In genomic region chr19:41398042-41398403, GRCh38 we compare ENCODE assay signal across 9 cellular contexts. TPM values are rescaled to one million over a fixed set of nuclear protein-coding genes. Genes with fewer than 3 reads are reported as not detected.
A peak's percentile ranks its signal among the peaks of the same experiment; 100 is the strongest.
DNase-seq lines count a peak whose midpoint lies in the region; ATAC-seq, FAIRE-seq and TF ChIP-seq lines count a peak whose summit lies in the region.
"Had no signal": no experiment of that assay in that cellular context is flagged by ENCODE, and none has a peak within 500 bp of the region (broad histone marks: within the 10 kb centered on the region; RNA-seq: fewer than 3 reads in every experiment).

No MANE protein-coding gene starts in this region.

- H3K4me3 ChIP-seq in keratinocyte (ENCODE audit: control insufficient read depth in 2 of 3, extremely low read depth in 1 of 3, insufficient read depth in 2 of 3, low read depth in 1 of 3, low read length in 3 of 3) = peak overlapping the region; percentile 82 to 100 (median 99)

- no peaks in the 10 kb centered on the region for H3K9me1 ChIP-seq in keratinocyte (ENCODE audit: control insufficient read depth, extremely low read depth, insufficient read depth, low read length)

- H3K4me1 ChIP-seq in keratinocyte (ENCODE audit: control insufficient read depth, extremely low read depth, insufficient read depth, low read length) = peaks cover 13% of the 10 kb centered on the region

- no peak for ATAC-seq in activated naive CD4-positive, alpha-beta T cell treated with anti-CD3 and anti-CD28 coated beads, Interleukin-2, amount 50 U/mL, for 72 hours

- DNase-seq in SIG-M5 treated with dmso at 0.1 percent for 504 hours (lab: John Stamatoyannopoulos, UW; ENCODE audit: unreplicated experiment) (peak; percentile 8), SIG-M5 (lab: John Stamatoyannopoulos, UW) (no peak), keratinocyte (ENCODE audit: low read depth, low spot score) (no peak), urothelium cell line (ENCODE audit: low spot score) (no peak), G401 (ENCODE audit: low spot score) (no peak), NCI-H69 (lab: John Stamatoyannopoulos, UW) (no peak)
- no peak for DNase-seq in activated naive CD4-positive, alpha-beta T cell treated with anti-CD3 and anti-CD28 coated beads, Interleukin-2, amount 50 U/mL, for 72 hours (ENCODE audit: low spot score in 2 of 2)

- in situ Hi-C loops in G401 (cut with HindIII; ENCODE audit: low sequenced_read_pairs) = no loop called here

- peak overlapping the region; percentile 100 for H3K27ac ChIP-seq in keratinocyte (ENCODE audit: control insufficient read depth, insufficient read depth, low read length)
- peak overlapping the region; percentile 90 for H3K27ac ChIP-seq in temporal lobe (ENCODE audit: low read depth, low read length)

- FAIRE-seq in keratinocyte (lab: Jason Lieb, UNC) (no peak), urothelium cell line (lab: Jason Lieb, UNC) (no peak)

- peak overlapping the region; percentile 100 for H3K27ac Mint-ChIP-seq in activated naive CD4-positive, alpha-beta T cell treated with anti-CD3 and anti-CD28 coated beads, Interleukin-2, amount 50 U/mL, for 72 hours

- H3K36me3 Mint-ChIP-seq in activated naive CD4-positive, alpha-beta T cell treated with anti-CD3 and anti-CD28 coated beads, Interleukin-2, amount 50 U/mL, for 72 hours = peaks cover 9 to 20% of the 10 kb centered on the region in 2 donors

- no peaks in the 10 kb centered on the region for H3K36me3 ChIP-seq in keratinocyte (ENCODE audit: control insufficient read depth in 2 of 2, extremely low read depth in 1 of 2, insufficient read depth in 2 of 2, low read length in 2 of 2)

- peak overlapping the region; percentile 98 for H3K4me2 ChIP-seq in keratinocyte (ENCODE audit: control insufficient read depth, extremely low read depth, insufficient read depth, low read depth, low read length)

- no peak for TF ChIP-seq CTCF in keratinocyte (optimal IDR thresholded peaks at IDR 0.05 in 1 of 3, IDR thresholded peaks at IDR 0.05 in 1 of 3, conservative IDR thresholded peaks at IDR 0.05 in 1 of 3; ENCODE audit: extremely low read depth in 1 of 3, insufficient read depth in 2 of 3, low read length in 3 of 3)

- H2AFZ ChIP-seq in keratinocyte (ENCODE audit: control insufficient read depth, low read length) = peak overlapping the region; percentile 97

- dilution Hi-C loops in keratinocyte (cut with MboI; ENCODE audit: extremely low pct_ligation_motif_present, low sequenced_read_pairs) = no loop called here

- peak overlapping the region; percentile 99 for H3K9ac ChIP-seq in keratinocyte (ENCODE audit: control insufficient read depth, extremely low read depth, insufficient read depth, low read length)

- no peaks in the 10 kb centered on the region for H3K9me3 ChIP-seq in keratinocyte (ENCODE audit: control insufficient read depth, low read depth, low read length)

- H3K27me3 ChIP-seq in keratinocyte (ENCODE audit: control insufficient read depth, extremely low read depth, insufficient read depth, low read length) = no peaks in the 10 kb centered on the region

- H4K20me1 ChIP-seq in keratinocyte (ENCODE audit: control insufficient read depth, extremely low read depth, insufficient read depth, low read length) = no peaks in the 10 kb centered on the region

- H3K79me2 ChIP-seq in keratinocyte (ENCODE audit: control insufficient read depth, insufficient read depth, low read length) = peaks cover 27% of the 10 kb centered on the region

- no peaks in the 10 kb centered on the region for H3K9me3 Mint-ChIP-seq in activated naive CD4-positive, alpha-beta T cell treated with anti-CD3 and anti-CD28 coated beads, Interleukin-2, amount 50 U/mL, for 72 hours

RNA-seq across cellular contexts. Expression of gene BCKDHA, which starts 0.4 kb away (rescaled TPM):
- total RNA-seq in activated naive CD4-positive, alpha-beta T cell treated with anti-CD3 and anti-CD28 coated beads, Interleukin-2, amount 50 U/mL, for 72 hours = 10 to 100 TPM; 19.8 to 27.2 TPM
- 7.5 to 13.3 TPM (median 8.3 TPM) in 3 replicates for polyA plus RNA-seq in keratinocyte
- 17.2 TPM for polyA plus RNA-seq in keratinocyte (2011; ENCODE audit: low read depth)
- polyA plus RNA-seq in keratinocyte (2011; cell fraction: cytosol; rRNA removed) = 4.0 and 10.9 TPM in 2 replicates
- 8.5 and 12.7 TPM in 2 replicates for polyA plus RNA-seq in keratinocyte (2011; cell fraction: nucleus; rRNA removed)
- 10.0 and 11.7 TPM in 2 replicates for polyA plus RNA-seq in keratinocyte (2012; ENCODE audit: low replicate concordance)
- 5.5 to 10.0 TPM (median 7.3 TPM) in 3 replicates for polyA minus RNA-seq in keratinocyte
- polyA minus RNA-seq in keratinocyte (2011; cell fraction: cytosol; rRNA and poly(A)+ RNA removed) = 24.0 TPM
- 6.4 and 8.4 TPM in 2 replicates for polyA minus RNA-seq in keratinocyte (2011; cell fraction: nucleus; rRNA and poly(A)+ RNA removed)
- 27.5 TPM for total RNA-seq in temporal lobe
- total RNA-seq in G401 (2014; rRNA removed; shearing (Covaris generic)) = 90.1 and 111 TPM in 2 replicates

RNA-seq across cellular contexts. Expression of gene EXOSC5, which starts 0.9 kb away (rescaled TPM):
- total RNA-seq in activated naive CD4-positive, alpha-beta T cell treated with anti-CD3 and anti-CD28 coated beads, Interleukin-2, amount 50 U/mL, for 72 hours = 10 to 100 TPM; 44.7 to 61.1 TPM
- 12.5 to 18.2 TPM (median 14.7 TPM) in 3 replicates for polyA plus RNA-seq in keratinocyte
- 5.2 TPM for polyA plus RNA-seq in keratinocyte (2011; ENCODE audit: low read depth)
- 9.8 and 17.2 TPM in 2 replicates for polyA plus RNA-seq in keratinocyte (2011; cell fraction: cytosol; rRNA removed)
- polyA plus RNA-seq in keratinocyte (2011; cell fraction: nucleus; rRNA removed) = 8.0 and 9.1 TPM in 2 replicates
- polyA plus RNA-seq in keratinocyte (2012; ENCODE audit: low replicate concordance) = 17.8 and 27.7 TPM in 2 replicates
- polyA minus RNA-seq in keratinocyte = 3.7 to 11.7 TPM (median 4.7 TPM) in 3 replicates
- 15.2 TPM for polyA minus RNA-seq in keratinocyte (2011; cell fraction: cytosol; rRNA and poly(A)+ RNA removed)
- 4.9 and 7.4 TPM in 2 replicates for polyA minus RNA-seq in keratinocyte (2011; cell fraction: nucleus; rRNA and poly(A)+ RNA removed)
- total RNA-seq in temporal lobe = 10.8 TPM
- 57.0 and 71.8 TPM in 2 replicates for total RNA-seq in G401 (2014; rRNA removed; shearing (Covaris generic))

RNA-seq across cellular contexts. Expression of gene TMEM91, which starts 21.7 kb away (rescaled TPM):
- 10 to 100 TPM in 1 of 2 donors, 1 to 10 TPM in 1; 8.2 to 11.0 TPM for total RNA-seq in activated naive CD4-positive, alpha-beta T cell treated with anti-CD3 and anti-CD28 coated beads, Interleukin-2, amount 50 U/mL, for 72 hours
- polyA plus RNA-seq in keratinocyte = 4.4 to 10.1 TPM (median 6.3 TPM) in 3 replicates
- polyA plus RNA-seq in keratinocyte (2011; ENCODE audit: low read depth) = 8.3 TPM
- polyA plus RNA-seq in keratinocyte (2011; cell fraction: cytosol; rRNA removed) = 3.9 and 6.3 TPM in 2 replicates
- 12.5 and 16.9 TPM in 2 replicates for polyA plus RNA-seq in keratinocyte (2011; cell fraction: nucleus; rRNA removed)
- 4.4 and 18.2 TPM in 2 replicates for polyA plus RNA-seq in keratinocyte (2012; ENCODE audit: low replicate concordance)
- 9.1 to 14.5 TPM (median 9.9 TPM) in 3 replicates for polyA minus RNA-seq in keratinocyte
- 8.1 TPM for polyA minus RNA-seq in keratinocyte (2011; cell fraction: cytosol; rRNA and poly(A)+ RNA removed)
- 4.0 and 7.8 TPM in 2 replicates for polyA minus RNA-seq in keratinocyte (2011; cell fraction: nucleus; rRNA and poly(A)+ RNA removed)
- 4.2 TPM for total RNA-seq in temporal lobe
- 0.25 and 1.2 TPM in 2 replicates for total RNA-seq in G401 (2014; rRNA removed; shearing (Covaris generic))

RNA-seq across cellular contexts. Expression of gene B3GNT8, which starts 29.2 kb away (rescaled TPM):
- total RNA-seq in activated naive CD4-positive, alpha-beta T cell treated with anti-CD3 and anti-CD28 coated beads, Interleukin-2, amount 50 U/mL, for 72 hours = under 1 TPM; 0.19 to 0.55 TPM
- polyA plus RNA-seq in keratinocyte = 0.45 to 1.8 TPM (median 0.97 TPM) in 3 replicates
- 1.9 TPM for polyA plus RNA-seq in keratinocyte (2011; ENCODE audit: low read depth)
- polyA plus RNA-seq in keratinocyte (2011; cell fraction: cytosol; rRNA removed) = 0.22 and 0.87 TPM in 2 replicates
- 1.4 and 1.6 TPM in 2 replicates for polyA plus RNA-seq in keratinocyte (2011; cell fraction: nucleus; rRNA removed)
- 2.9 and 3.2 TPM in 2 replicates for polyA plus RNA-seq in keratinocyte (2012; ENCODE audit: low replicate concordance)
- polyA minus RNA-seq in keratinocyte = 0.26 to 0.49 TPM (median 0.36 TPM) in 3 replicates
- polyA minus RNA-seq in keratinocyte (2011; cell fraction: cytosol; rRNA and poly(A)+ RNA removed) = 2.7 TPM
- 0.62 and 1.7 TPM in 2 replicates for polyA minus RNA-seq in keratinocyte (2011; cell fraction: nucleus; rRNA and poly(A)+ RNA removed)
- total RNA-seq in temporal lobe = 0.49 TPM
- total RNA-seq in G401 (2014; rRNA removed; shearing (Covaris generic)) = not detected in 2 replicates
- total RNA-seq: RPMI7951 had no signal

RNA-seq across cellular contexts. Expression of gene B9D2, which starts 34.1 kb away (rescaled TPM):
- 1 to 10 TPM; 4.7 to 7.8 TPM for total RNA-seq in activated naive CD4-positive, alpha-beta T cell treated with anti-CD3 and anti-CD28 coated beads, Interleukin-2, amount 50 U/mL, for 72 hours
- 2.8 to 3.4 TPM (median 3.0 TPM) in 3 replicates for polyA plus RNA-seq in keratinocyte
- 0.59 TPM for polyA plus RNA-seq in keratinocyte (2011; ENCODE audit: low read depth)
- polyA plus RNA-seq in keratinocyte (2011; cell fraction: cytosol; rRNA removed) = 1.5 and 3.5 TPM in 2 replicates
- 1.8 and 2.4 TPM in 2 replicates for polyA plus RNA-seq in keratinocyte (2011; cell fraction: nucleus; rRNA removed)
- polyA plus RNA-seq in keratinocyte (2012; ENCODE audit: low replicate concordance) = 2.8 and 4.8 TPM in 2 replicates
- 0.76 to 1.8 TPM (median 1.6 TPM) in 3 replicates for polyA minus RNA-seq in keratinocyte
- polyA minus RNA-seq in keratinocyte (2011; cell fraction: cytosol; rRNA and poly(A)+ RNA removed) = 6.7 TPM
- polyA minus RNA-seq in keratinocyte (2011; cell fraction: nucleus; rRNA and poly(A)+ RNA removed) = 1.0 and 1.2 TPM in 2 replicates
- total RNA-seq in temporal lobe = 2.2 TPM
- 11.1 and 18.4 TPM in 2 replicates for total RNA-seq in G401 (2014; rRNA removed; shearing (Covaris generic))
